In genomic region chr19:32674153-32674958, GRCh38 we compare ENCODE assay signal across 8 cellular contexts. TPM values are rescaled to one million over a fixed set of nuclear protein-coding genes. Genes with fewer than 3 reads are reported as not detected.
DNase-seq lines count a peak whose midpoint lies in the region; ATAC-seq and TF ChIP-seq lines count a peak whose summit lies in the region.

No MANE protein-coding gene starts in this region.

- H3K9ac ChIP-seq in DND-41 (ENCODE audit: low read depth, low read length), result peak overlapping the region; percentile 79

- H3K27ac Mint-ChIP-seq in activated naive CD8-positive, alpha-beta T cell treated with anti-CD3 and anti-CD28 coated beads for 36 hours, result peak overlapping the region; percentile 81

- no peak; the same call in 2 of the 3 replicates for ATAC-seq in DND-41 (ENCODE audit: insufficient read depth, low read depth)
- peak; percentile 20 for ATAC-seq in HG03342 (IDR thresholded peaks at IDR 0.05; ENCODE audit: unreplicated experiment)
- peak; percentile 19 for ATAC-seq in thoracic aorta (ENCODE audit: insufficient number of reproducible peaks, low FRiP score, low read depth)
- no peak for ATAC-seq in GM18868 (IDR thresholded peaks at IDR 0.05; ENCODE audit: unreplicated experiment)
- ATAC-seq in GM21717 (IDR thresholded peaks at IDR 0.05; ENCODE audit: unreplicated experiment), result no peak

- H3K36me3 ChIP-seq in DND-41 (ENCODE audit: insufficient read depth, low read length), result peaks cover 11% of the 10 kb centered on the region
- no peaks in the 10 kb centered on the region for H3K36me3 ChIP-seq in kidney epithelial cell (ENCODE audit: control insufficient read depth, insufficient read depth, low read length)
- no peaks in the 10 kb centered on the region for H3K36me3 ChIP-seq in thoracic aorta

- DNase-seq in DND-41 (peak; percentile 53), kidney epithelial cell (ENCODE audit: low read depth) (no peak), thoracic aorta (ENCODE audit: low spot score) (no peak), G401 (ENCODE audit: low spot score) (no peak)
- no peak for DNase-seq in activated naive CD8-positive, alpha-beta T cell treated with anti-CD3 and anti-CD28 coated beads for 36 hours

- H3K4me1 ChIP-seq in DND-41 (ENCODE audit: insufficient read depth, low read length) (peaks cover 32% of the 10 kb centered on the region), thoracic aorta (ENCODE audit: control insufficient read depth in 1 of 2, low read depth in 2 of 2) (peaks cover 9 to 31% of the 10 kb centered on the region in 2 donors)

- peak overlapping the region; percentile 84 for H3K4me2 ChIP-seq in DND-41 (ENCODE audit: insufficient read depth, low read length)

- H2AFZ ChIP-seq in DND-41 (ENCODE audit: low read depth, low read length), result peak overlapping the region; percentile 89

- H4K20me1 ChIP-seq in DND-41 (ENCODE audit: insufficient read depth, low read length), result peaks cover 48% of the 10 kb centered on the region

- H3K4me1 Mint-ChIP-seq in activated naive CD8-positive, alpha-beta T cell treated with anti-CD3 and anti-CD28 coated beads for 36 hours, result peaks cover 30% of the 10 kb centered on the region

- H3K27me3 Mint-ChIP-seq in activated naive CD8-positive, alpha-beta T cell treated with anti-CD3 and anti-CD28 coated beads for 36 hours, result peaks cover 22% of the 10 kb centered on the region

- H3K9me3 ChIP-seq in DND-41 (ENCODE audit: insufficient read depth, low read length, severe bottlenecking) (no peaks in the 10 kb centered on the region), thoracic aorta (no peaks in the 10 kb centered on the region)

- TF ChIP-seq CTCF in DND-41 (IDR thresholded peaks at IDR 0.05; ENCODE audit: borderline replicate concordance, extremely low read depth, low read length, poor library complexity, severe bottlenecking) (no peak), kidney epithelial cell (IDR thresholded peaks at IDR 0.05; ENCODE audit: insufficient read depth, low read length, poor library complexity, severe bottlenecking) (no peak), thoracic aorta (IDR thresholded peaks at IDR 0.05) (no peak)

- no peaks in the 10 kb centered on the region for H3K9me3 Mint-ChIP-seq in activated naive CD8-positive, alpha-beta T cell treated with anti-CD3 and anti-CD28 coated beads for 36 hours

- H3K27me3 ChIP-seq in DND-41 (ENCODE audit: insufficient read depth, low read length, poor library complexity) (no peaks in the 10 kb centered on the region), kidney epithelial cell (ENCODE audit: control insufficient read depth, insufficient read depth, low read length) (peaks cover 24% of the 10 kb centered on the region), thoracic aorta (replicated peaks; ENCODE audit: insufficient read depth) (no peaks in the 10 kb centered on the region)

- peak overlapping the region; percentile 72 for H3K27ac ChIP-seq in DND-41 (ENCODE audit: low read length)
- peak overlapping the region in 1 of 2 donors; percentile 57 for H3K27ac ChIP-seq in thoracic aorta

- peak overlapping the region; percentile 93 for H3K4me3 Mint-ChIP-seq in activated naive CD8-positive, alpha-beta T cell treated with anti-CD3 and anti-CD28 coated beads for 36 hours

- peaks cover 54% of the 10 kb centered on the region for H3K79me2 ChIP-seq in DND-41 (ENCODE audit: insufficient read depth, low read length)

- peak overlapping the region; percentile 90 to 98 for H3K4me3 ChIP-seq in DND-41 (ENCODE audit: low read depth in 1 of 2, low read length in 2 of 2)
- H3K4me3 ChIP-seq in kidney epithelial cell (ENCODE audit: low read depth, low read length), result peak overlapping the region; percentile 88
- peak overlapping the region; percentile 92 for H3K4me3 ChIP-seq in thoracic aorta

- H3K36me3 Mint-ChIP-seq in activated naive CD8-positive, alpha-beta T cell treated with anti-CD3 and anti-CD28 coated beads for 36 hours, result peaks cover 2% of the 10 kb centered on the region

- in situ Hi-C loops in G401 (cut with HindIII; ENCODE audit: low sequenced_read_pairs), result no loop called here

RNA-seq across cellular contexts. Expression of gene ANKRD27, which starts 0.6 kb away (rescaled TPM):
- total RNA-seq in activated naive CD8-positive, alpha-beta T cell treated with anti-CD3 and anti-CD28 coated beads for 36 hours, result 10 to 100 TPM; 27.7 to 29.0 TPM
- 18.8 TPM in 2 replicates for total RNA-seq in kidney epithelial cell
- 10 to 100 TPM; 26.8 to 33.8 TPM for total RNA-seq in thoracic aorta
- 29.4 and 44.8 TPM in 2 replicates for total RNA-seq in G401 (2014; rRNA removed; shearing (Covaris generic))

RNA-seq across cellular contexts. Expression of gene RGS9BP, which starts 1.3 kb away (rescaled TPM):
- not detected for total RNA-seq in activated naive CD8-positive, alpha-beta T cell treated with anti-CD3 and anti-CD28 coated beads for 36 hours
- total RNA-seq in kidney epithelial cell, result 0.21 and 0.79 TPM in 2 replicates
- total RNA-seq in thoracic aorta, result under 1 TPM in 1 of 2 donors, not detected in 1; 0.42 TPM
- 5.4 and 7.8 TPM in 2 replicates for total RNA-seq in G401 (2014; rRNA removed; shearing (Covaris generic))

RNA-seq across cellular contexts. Expression of gene NUDT19, which starts 17.3 kb away (rescaled TPM):
- 10 to 100 TPM; 16.2 to 16.4 TPM for total RNA-seq in activated naive CD8-positive, alpha-beta T cell treated with anti-CD3 and anti-CD28 coated beads for 36 hours
- 12.8 and 17.1 TPM in 2 replicates for total RNA-seq in kidney epithelial cell
- total RNA-seq in thoracic aorta, result 10 to 100 TPM in 1 of 2 donors, 1 to 10 TPM in 1; 5.7 to 11.7 TPM
- total RNA-seq in G401 (2014; rRNA removed; shearing (Covaris generic)), result 7.2 and 11.8 TPM in 2 replicates

RNA-seq across cellular contexts. Expression of gene TDRD12, which starts 45.2 kb away (rescaled TPM):
- under 1 TPM in 1 of 2 experiments, not detected in 1; 0.06 TPM for total RNA-seq in activated naive CD8-positive, alpha-beta T cell treated with anti-CD3 and anti-CD28 coated beads for 36 hours
- total RNA-seq in kidney epithelial cell (0.29 and 0.34 TPM in 2 replicates), thoracic aorta (not detected)
- total RNA-seq in G401 (2014; rRNA removed; shearing (Covaris generic)), result 0.27 TPM in 1 of 2 replicates, not detected in the other

Comparison
In these comparisons a context has a peak if more than half of its experiments do, and no peak if none do; other contexts are left out.
1. ATAC-seq: peak in HG03342 (single experiment) and thoracic aorta (single experiment); none in DND-41 (single experiment), GM18868 (single experiment) and GM21717 (single experiment).
2. Peak in every context shown above with its lines, with median percentiles within 50 percentile points of each other: H3K4me3 ChIP-seq.